ENCODE assay signal across 1 cellular context in the genomic region with DNA sequence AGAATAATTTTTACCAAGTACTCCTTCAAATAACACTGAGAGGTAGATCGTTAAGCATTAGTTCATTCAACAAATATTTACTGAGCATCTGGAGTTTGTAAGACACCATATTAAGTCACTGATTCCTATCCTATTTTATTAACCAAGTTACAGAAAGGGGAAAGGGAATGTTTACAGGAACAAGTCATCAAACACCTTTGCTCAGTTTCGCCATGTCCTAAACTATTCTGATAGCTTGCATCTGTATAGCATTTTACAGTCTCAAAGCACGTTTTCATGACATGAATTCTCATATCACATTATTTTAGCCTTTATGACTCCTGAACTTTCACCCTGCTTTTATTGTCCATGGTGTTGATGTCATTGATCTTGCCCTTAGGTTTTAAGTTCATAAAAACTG.
TF ChIP-seq lines count a peak whose summit lies in the region.

No MANE protein-coding gene starts in this region.

TF ChIP-seq in IMR-90, 13 proteins besides CTCF, POLR2A, EP300 and RAD21:
- TF ChIP-seq, protein P1, sequence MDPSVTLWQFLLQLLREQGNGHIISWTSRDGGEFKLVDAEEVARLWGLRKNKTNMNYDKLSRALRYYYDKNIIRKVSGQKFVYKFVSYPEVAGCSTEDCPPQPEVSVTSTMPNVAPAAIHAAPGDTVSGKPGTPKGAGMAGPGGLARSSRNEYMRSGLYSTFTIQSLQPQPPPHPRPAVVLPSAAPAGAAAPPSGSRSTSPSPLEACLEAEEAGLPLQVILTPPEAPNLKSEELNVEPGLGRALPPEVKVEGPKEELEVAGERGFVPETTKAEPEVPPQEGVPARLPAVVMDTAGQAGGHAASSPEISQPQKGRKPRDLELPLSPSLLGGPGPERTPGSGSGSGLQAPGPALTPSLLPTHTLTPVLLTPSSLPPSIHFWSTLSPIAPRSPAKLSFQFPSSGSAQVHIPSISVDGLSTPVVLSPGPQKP (IDR thresholded peaks at IDR 0.05; ENCODE audit: borderline replicate concordance, low read depth, low read length) = no peak
- TF ChIP-seq FOS (IDR thresholded peaks at IDR 0.05; ENCODE audit: low read depth, low read length) = no peak
- no peak for TF ChIP-seq RCOR1 (IDR thresholded peaks at IDR 0.05; ENCODE audit: insufficient replicate concordance, low read length)
- no peak for TF ChIP-seq MAZ (IDR thresholded peaks at IDR 0.05; ENCODE audit: borderline replicate concordance, low read depth, low read length)
- TF ChIP-seq, protein P2, sequence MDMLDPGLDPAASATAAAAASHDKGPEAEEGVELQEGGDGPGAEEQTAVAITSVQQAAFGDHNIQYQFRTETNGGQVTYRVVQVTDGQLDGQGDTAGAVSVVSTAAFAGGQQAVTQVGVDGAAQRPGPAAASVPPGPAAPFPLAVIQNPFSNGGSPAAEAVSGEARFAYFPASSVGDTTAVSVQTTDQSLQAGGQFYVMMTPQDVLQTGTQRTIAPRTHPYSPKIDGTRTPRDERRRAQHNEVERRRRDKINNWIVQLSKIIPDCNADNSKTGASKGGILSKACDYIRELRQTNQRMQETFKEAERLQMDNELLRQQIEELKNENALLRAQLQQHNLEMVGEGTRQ (IDR thresholded peaks at IDR 0.05; ENCODE audit: low read depth, low read length) = no peak
- no peak for TF ChIP-seq SMC3 (IDR thresholded peaks at IDR 0.05; ENCODE audit: low read depth, low read length)
- TF ChIP-seq NFE2L2 (IDR thresholded peaks at IDR 0.05; ENCODE audit: low read depth, low read length) = no peak
- TF ChIP-seq RFX5 (IDR thresholded peaks at IDR 0.05; ENCODE audit: low read depth, low read length) = no peak
- no peak for TF ChIP-seq MXI1 (IDR thresholded peaks at IDR 0.05; ENCODE audit: borderline replicate concordance, low read depth, low read length)
- TF ChIP-seq CHD1 (IDR thresholded peaks at IDR 0.05; ENCODE audit: low read depth, low read length) = no peak
- no peak for TF ChIP-seq CEBPB (IDR thresholded peaks at IDR 0.05; ENCODE audit: low read depth, low read length)
TF ChIP-seq in IMR-90: peak in this region for 0.
